In genomic region chr2:85251070-85251616, GRCh38 we compare ENCODE assay signal across 17 cellular contexts.
A peak's percentile ranks its signal among the peaks of the same experiment; 100 is the strongest.
DNase-seq lines count a peak whose midpoint lies in the region; ATAC-seq and TF ChIP-seq lines count a peak whose summit lies in the region.
"Had no signal": no experiment of that assay in that cellular context is flagged by ENCODE, and none has a peak within 500 bp of the region (broad histone marks: within the 10 kb centered on the region; RNA-seq: fewer than 3 reads in every experiment).

No MANE protein-coding gene starts in this region.

- intact Hi-C loops in left ventricle myocardium inferior (cut with micrococcal nuclease) (no loop called here), Right ventricle myocardium inferior (cut with DNase I) (no loop called here), testis (cut with DNase I; ENCODE audit: low total_unique reads) (no loop called here)

- H3K27ac ChIP-seq in left ventricle myocardium inferior (replicated peaks) = peak overlapping the region; percentile 79
- no peak overlapping the region for H3K27ac ChIP-seq in endodermal cell (ENCODE audit: low read depth, low read length)
- no peak overlapping the region for H3K27ac ChIP-seq in testis
- H3K27ac ChIP-seq: A549 had no signal

- peaks cover 77% of the 10 kb centered on the region for H3K4me1 ChIP-seq in left ventricle myocardium inferior
- peaks cover 29% of the 10 kb centered on the region for H3K4me1 ChIP-seq in endodermal cell (ENCODE audit: control insufficient read depth, insufficient read depth, low read length)
- H3K4me1 ChIP-seq in testis = peaks cover 27% of the 10 kb centered on the region

- H3K27me3 ChIP-seq in left ventricle myocardium inferior (ENCODE audit: low read depth) = no peaks in the 10 kb centered on the region
- no peaks in the 10 kb centered on the region for H3K27me3 ChIP-seq in endodermal cell (ENCODE audit: control insufficient read depth, insufficient read depth, low read length, poor library complexity, severe bottlenecking)
- no peaks in the 10 kb centered on the region for H3K27me3 ChIP-seq in testis
- H3K27me3 ChIP-seq: MG63 had no signal

- H3K9me3 Mint-ChIP-seq in endodermal cell = no peaks in the 10 kb centered on the region
- no peaks in the 10 kb centered on the region for H3K9me3 Mint-ChIP-seq in progenitor cell of endocrine pancreas (ENCODE audit: low read depth)
- H3K9me3 Mint-ChIP-seq in activated naive CD4-positive, alpha-beta T cell treated with anti-CD3 and anti-CD28 coated beads, Interleukin-2, amount 50 U/mL, for 72 hours = no peaks in the 10 kb centered on the region
- H3K9me3 Mint-ChIP-seq: HFFc6 had no signal

- DNase-seq in left ventricle myocardium inferior (no peak), Right ventricle myocardium inferior (ENCODE audit: missing footprints) (no peak), NCI-H146 treated with DMSO at 0.1 percent for 48 hours (lab: John Stamatoyannopoulos, UW; ENCODE audit: unreplicated experiment) (peak; percentile 97), endodermal cell (no peak), progenitor cell of endocrine pancreas (ENCODE audit: low spot score, unreplicated experiment) (no peak), testis (no peak)
- no peak for DNase-seq in activated naive CD4-positive, alpha-beta T cell treated with anti-CD3 and anti-CD28 coated beads, Interleukin-2, amount 50 U/mL, for 72 hours (ENCODE audit: low spot score in 2 of 2)
- DNase-seq in activated T-cell treated with anti-CD3 and anti-CD28 coated beads, Interleukin-2, amount 50 U/mL, for 1 hour = no peak
- DNase-seq: C1 segment of cervical spinal cord, HFFc6, Karpas-422, MG63, NCI-H1092, NCI-H187 treated with DMSO at 0.1 percent for 48 hours, Right ventricle myocardium superior, SK-N-SH had no signal

- H3K9ac ChIP-seq in endodermal cell (ENCODE audit: extremely low read depth, low read length, poor library complexity, severe bottlenecking) = no peak overlapping the region
- H3K9ac ChIP-seq: SK-N-SH had no signal

- H3K4me3 ChIP-seq in left ventricle myocardium inferior (no peak overlapping the region), endodermal cell (ENCODE audit: low read length) (no peak overlapping the region), testis (no peak overlapping the region)
- H3K4me3 ChIP-seq: A549, MG63 had no signal

- H3K4me1 Mint-ChIP-seq in endodermal cell (peaks cover 89% of the 10 kb centered on the region), progenitor cell of endocrine pancreas (ENCODE audit: low read depth) (peaks cover 87% of the 10 kb centered on the region)

- no peak for TF ChIP-seq CTCF in left ventricle myocardium inferior (IDR thresholded peaks at IDR 0.05; ENCODE audit: borderline replicate concordance)
- no peak for TF ChIP-seq CTCF in endodermal cell (conservative IDR thresholded peaks at IDR 0.05)
- no peak for TF ChIP-seq CTCF in progenitor cell of endocrine pancreas (IDR thresholded peaks at IDR 0.05; ENCODE audit: unreplicated experiment)
- no peak for TF ChIP-seq CTCF in testis (IDR thresholded peaks at IDR 0.05)

- H3K4me3 Mint-ChIP-seq in endodermal cell (no peak overlapping the region), progenitor cell of endocrine pancreas (ENCODE audit: low read depth) (no peak overlapping the region)
- H3K4me3 Mint-ChIP-seq: HFFc6 had no signal

- H3K9me3 ChIP-seq in left ventricle myocardium inferior (replicated peaks) = no peaks in the 10 kb centered on the region
- H3K9me3 ChIP-seq in endodermal cell (ENCODE audit: control insufficient read depth, low read length) = no peaks in the 10 kb centered on the region
- H3K9me3 ChIP-seq in testis = no peaks in the 10 kb centered on the region
- H3K9me3 ChIP-seq: A549, MG63, SK-N-SH had no signal

- peak overlapping the region; percentile 62 for H3K27ac Mint-ChIP-seq in endodermal cell
- H3K27ac Mint-ChIP-seq in progenitor cell of endocrine pancreas = peak overlapping the region; percentile 77
- H3K27ac Mint-ChIP-seq in activated naive CD4-positive, alpha-beta T cell treated with anti-CD3 and anti-CD28 coated beads, Interleukin-2, amount 50 U/mL, for 72 hours = no peak overlapping the region
- H3K27ac Mint-ChIP-seq: HFFc6 had no signal

- WGBS in endodermal cell (ENCODE audit: insufficient coverage in 1 of 2, insufficient read length in 1 of 2), 2 experiments = 75 to 87% methylated on average over 2 to 3 of the region's 3 CpGs
- WGBS in testis, 2 donors = 73 to 84% methylated on average over 3 of the region's 3 CpGs

- H3K36me3 ChIP-seq in left ventricle myocardium inferior (no peaks in the 10 kb centered on the region), endodermal cell (ENCODE audit: control insufficient read depth, insufficient read depth, low read length) (peaks cover 11% of the 10 kb centered on the region), testis (ENCODE audit: low read depth, missing control alignments) (no peaks in the 10 kb centered on the region)
- H3K36me3 ChIP-seq: MG63 had no signal

- H3K27me3 Mint-ChIP-seq in endodermal cell (ENCODE audit: insufficient read depth) (no peaks in the 10 kb centered on the region), progenitor cell of endocrine pancreas (no peaks in the 10 kb centered on the region)

- H3K36me3 Mint-ChIP-seq in endodermal cell (ENCODE audit: low read depth) (peaks cover 2% of the 10 kb centered on the region), progenitor cell of endocrine pancreas (ENCODE audit: insufficient read depth) (no peaks in the 10 kb centered on the region)
- no peaks in the 10 kb centered on the region for H3K36me3 Mint-ChIP-seq in activated naive CD4-positive, alpha-beta T cell treated with anti-CD3 and anti-CD28 coated beads, Interleukin-2, amount 50 U/mL, for 72 hours

- TF ChIP-seq POLR2A in testis (IDR thresholded peaks at IDR 0.05) = no peak

- no peak for ATAC-seq in Right ventricle myocardium inferior
- ATAC-seq in activated naive CD4-positive, alpha-beta T cell treated with anti-CD3 and anti-CD28 coated beads, Interleukin-2, amount 50 U/mL, for 72 hours = no peak
- ATAC-seq: A549 had no signal

Comparison
In these comparisons a context has a peak if more than half of its experiments do, and no peak if none do; other contexts are left out.
1. H3K27ac Mint-ChIP-seq: peak in endodermal cell (single experiment) and progenitor cell of endocrine pancreas (single experiment); none in activated naive CD4-positive, alpha-beta T cell treated with anti-CD3 and anti-CD28 coated beads, Interleukin-2, amount 50 U/mL, for 72 hours (0 of 2).